ENCODE assay signal across 8 cellular contexts in genomic region chr2:55157474-55157884, GRCh38.
DNase-seq lines count a peak whose midpoint lies in the region; ATAC-seq and TF ChIP-seq lines count a peak whose summit lies in the region.

No MANE protein-coding gene starts in this region.

- no peaks in the 10 kb centered on the region for H3K36me3 Mint-ChIP-seq in brain
- no peaks in the 10 kb centered on the region for H3K36me3 Mint-ChIP-seq in T-helper 2 cell treated with Interferon-gamma antibody and Interleukin-4, amounts not matched to agents 5 μg/mL and 100 μg/mL, for 36 hours (ENCODE audit: low read depth)

- no peaks in the 10 kb centered on the region for H3K36me3 ChIP-seq in ACC112 (ENCODE audit: insufficient read depth, low read length)
- no peaks in the 10 kb centered on the region for H3K36me3 ChIP-seq in HEK293 (ENCODE audit: control insufficient read depth in 2 of 2, insufficient read depth in 1 of 2, low read length in 2 of 2)

- peaks cover 52% of the 10 kb centered on the region for H3K4me1 ChIP-seq in ACC112 (ENCODE audit: control insufficient read depth, insufficient read depth, low read length, unreplicated experiment)
- peaks cover 5% of the 10 kb centered on the region; the same call in 1 of the 2 replicates for H3K4me1 ChIP-seq in HEK293 (ENCODE audit: control insufficient read depth, insufficient read depth, low read length)

- no peaks in the 10 kb centered on the region for H3K27me3 ChIP-seq in ACC112 (ENCODE audit: insufficient read depth, low read length)

- TF ChIP-seq CTCF in HEK293 (tag by site-specific recombination; IDR thresholded peaks at IDR 0.05) (no peak; the same call in 1 of the 2 replicates), brain (conservative IDR thresholded peaks at IDR 0.05) (no peak), GM13977 (IDR thresholded peaks at IDR 0.05; ENCODE audit: extremely low read depth, insufficient read depth, missing control alignments) (no peak)

- no peaks in the 10 kb centered on the region for H3K9me3 ChIP-seq in HEK293 (ENCODE audit: control insufficient read depth, insufficient read depth, low read depth, low read length)

- ATAC-seq in left lobe of liver (peak; percentile 34), GM21528 (IDR thresholded peaks at IDR 0.05; ENCODE audit: low FRiP score, unreplicated experiment) (no peak)

- CTCF ChIA-PET in HEK293 (lab: Yijun Ruan, JAX): interaction anchor here (0.6 to 0.9 kb wide), 2 partner anchors 141 to 305 kb away, joined by 3 to 5 read pairs; no protein-coding TSS in a partner anchor

- in situ Hi-C loops in GM13977 (cut with MboI; ENCODE audit: low pct_unique_long_range_greater_than_20kb, low sequenced_read_pairs, unreplicated experiment): loop anchor here (25.0 kb wide), 1 partner anchor 245 kb away; no protein-coding TSS in a partner anchor

- H3K4me1 Mint-ChIP-seq in brain: peaks cover 100% of the 10 kb centered on the region
- H3K4me1 Mint-ChIP-seq in T-helper 2 cell treated with Interferon-gamma antibody and Interleukin-4, amounts not matched to agents 5 μg/mL and 100 μg/mL, for 36 hours (ENCODE audit: low read depth): peaks cover 15% of the 10 kb centered on the region

- H3K9me3 Mint-ChIP-seq in brain: no peaks in the 10 kb centered on the region
- no peaks in the 10 kb centered on the region for H3K9me3 Mint-ChIP-seq in T-helper 2 cell treated with Interferon-gamma antibody and Interleukin-4, amounts not matched to agents 5 μg/mL and 100 μg/mL, for 36 hours

- H2AFZ ChIP-seq in ACC112 (ENCODE audit: low read length, unreplicated experiment): peak overlapping the region; percentile 5

- H3K4me3 ChIP-seq in ACC112 (ENCODE audit: low read depth, low read length): no peak overlapping the region
- H3K4me3 ChIP-seq in HEK293 (ENCODE audit: low read depth, low read length): no peak overlapping the region

- POLR2A ChIA-PET in HEK293 (lab: Yijun Ruan, JAX): no interaction called here

- DNase-seq in left lobe of liver (ENCODE audit: low spot score) (no peak), GM13977 (ENCODE audit: low spot score) (no peak), DMS79 (lab: John Stamatoyannopoulos, UW) (no peak)
- DNase-seq in T-helper 2 cell treated with Interferon-gamma antibody and Interleukin-4, amounts not matched to agents 5 μg/mL and 100 μg/mL, for 36 hours (ENCODE audit: low spot score): no peak

- peak overlapping the region; percentile 33; the same call in 1 of the 2 replicates for H3K27ac ChIP-seq in ACC112 (ENCODE audit: low read depth, low read length)
- no peak overlapping the region for H3K27ac ChIP-seq in HEK293 (ENCODE audit: extremely low read depth, low read depth, low read length)

- H3K79me2 ChIP-seq in ACC112 (ENCODE audit: control insufficient read depth, insufficient read depth, low read length, unreplicated experiment): no peaks in the 10 kb centered on the region

- H3K27ac Mint-ChIP-seq in brain: peak overlapping the region; percentile 29 to 99 (median 97)
- H3K27ac Mint-ChIP-seq in T-helper 2 cell treated with Interferon-gamma antibody and Interleukin-4, amounts not matched to agents 5 μg/mL and 100 μg/mL, for 36 hours: no peak overlapping the region

- H3K27me3 Mint-ChIP-seq in brain: no peaks in the 10 kb centered on the region
- H3K27me3 Mint-ChIP-seq in T-helper 2 cell treated with Interferon-gamma antibody and Interleukin-4, amounts not matched to agents 5 μg/mL and 100 μg/mL, for 36 hours (ENCODE audit: low read depth): no peaks in the 10 kb centered on the region

- H3K4me3 Mint-ChIP-seq in brain: peak overlapping the region in 1 of 5 experiments; percentile 7
- H3K4me3 Mint-ChIP-seq in T-helper 2 cell treated with Interferon-gamma antibody and Interleukin-4, amounts not matched to agents 5 μg/mL and 100 μg/mL, for 36 hours: no peak overlapping the region

TF ChIP-seq in HEK293, 187 proteins besides CTCF, POLR2A, EP300 and RAD21:
- no peak for TF ChIP-seq ZNF76 (tag by site-specific recombination; IDR thresholded peaks at IDR 0.05; ENCODE audit: borderline replicate concordance, low read depth)
- peak; percentile 57; the same call in 1 of the 2 replicates for TF ChIP-seq TRIM28 (IDR thresholded peaks at IDR 0.05; ENCODE audit: borderline replicate concordance, low read length)
- 0 out of 2 replicates have a peak, but pooled peaks have one; percentile 19 for TF ChIP-seq ZBTB17 (tag by site-specific recombination; IDR thresholded peaks at IDR 0.05)
- TF ChIP-seq ZNF274 (IDR thresholded peaks at IDR 0.05; ENCODE audit: low read length): no peak
- no peak for TF ChIP-seq ZNF274 (tag by site-specific recombination; IDR thresholded peaks at IDR 0.05; ENCODE audit: borderline replicate concordance)
- no peak for TF ChIP-seq ZNF560 (tag by site-specific recombination; IDR thresholded peaks at IDR 0.05; ENCODE audit: borderline replicate concordance)
- peak; percentile 44; the same call in 1 of the 2 replicates for TF ChIP-seq KLF16 (tag by site-specific recombination; IDR thresholded peaks at IDR 0.05)
- TF ChIP-seq ZFHX2 (tag by site-specific recombination; conservative IDR thresholded peaks at IDR 0.05): peak; percentile 67
